15 cellular contexts compared by ENCODE assay signal in the genomic region with DNA sequence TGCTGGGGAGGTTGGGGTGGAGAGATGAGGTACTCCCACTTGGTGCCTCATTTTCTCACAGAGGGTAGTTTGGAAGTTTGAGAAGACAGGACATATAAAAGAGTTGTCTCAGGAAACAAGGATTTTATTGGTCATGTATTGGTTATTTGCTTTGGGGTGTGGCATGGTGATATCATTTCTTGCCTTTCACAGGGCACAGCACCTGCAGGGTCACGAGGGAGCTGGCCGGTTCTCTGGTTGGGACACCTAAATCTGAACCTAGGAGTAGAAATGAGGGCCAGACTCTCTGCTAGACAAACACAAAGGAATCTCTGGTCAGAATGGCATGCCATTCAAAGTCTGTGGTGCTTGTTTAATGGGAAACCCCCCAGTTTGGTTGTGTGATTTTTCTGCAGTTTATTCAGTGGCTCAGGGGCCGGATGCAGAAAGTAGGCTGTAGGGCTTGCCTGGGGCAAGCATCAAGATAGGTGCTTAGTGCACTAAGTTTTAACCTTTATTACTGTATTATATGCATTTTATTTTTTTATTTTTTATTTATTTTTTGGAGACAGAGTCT.
DNase-seq lines count a peak whose midpoint lies in the region; ATAC-seq, FAIRE-seq and TF ChIP-seq lines count a peak whose summit lies in the region.
"Had no signal": no experiment of that assay in that cellular context is flagged by ENCODE, and none has a peak within 500 bp of the region (broad histone marks: within the 10 kb centered on the region; RNA-seq: fewer than 3 reads in every experiment).

No MANE protein-coding gene starts in this region.

- no peaks in the 10 kb centered on the region for H4K20me1 ChIP-seq in GM12878 (ENCODE audit: control insufficient read depth, insufficient read depth)

- H3K9ac ChIP-seq in GM12878 (ENCODE audit: control insufficient read depth, insufficient read depth, low read length), result no peak overlapping the region

- RAD21 ChIA-PET in GM12878 (lab: Charles Lee; ENCODE audit: unreplicated experiment), result no interaction called here

- intact Hi-C loops in GM12878 (cut with micrococcal nuclease; ENCODE audit: unreplicated experiment) (no loop called here), left colon (cut with DNase I, micrococcal nuclease) (no loop called here), heart left ventricle (cut with DNase I) (no loop called here), lower lobe of right lung (cut with DNase I) (no loop called here)

- POLR2A ChIA-PET in GM12878 (lab: Charles Lee), result no interaction called here

- no peaks in the 10 kb centered on the region for H3K79me2 ChIP-seq in GM12878 (ENCODE audit: control insufficient read depth, insufficient read depth, low read length)

- H3K36me3 ChIP-seq in GM12878 (ENCODE audit: control insufficient read depth in 2 of 2, insufficient read depth in 2 of 2, low read length in 1 of 2), result no peaks in the 10 kb centered on the region
- H3K36me3 ChIP-seq in heart left ventricle, result no peaks in the 10 kb centered on the region
- no peaks in the 10 kb centered on the region for H3K36me3 ChIP-seq in lower lobe of right lung
- no peaks in the 10 kb centered on the region for H3K36me3 ChIP-seq in WERI-Rb-1
- H3K36me3 ChIP-seq: HAP-1 had no signal

- peak; percentile 62 for ATAC-seq in GM12878
- ATAC-seq in left colon, result peak; percentile 99
- no peak for ATAC-seq in heart left ventricle
- no peak for ATAC-seq in lower lobe of right lung

- 33% methylated on average over 3 of the region's 3 CpGs for WGBS in GM12878 (ENCODE audit: insufficient coverage, insufficient replicate concordance, low lambda C conversion rate, missing lambda C conversion rate)
- WGBS in heart left ventricle, 4 donors, result 90 to 95% (median 92%) methylated on average over 3 of the region's 3 CpGs

- no peak for TF ChIP-seq EP300 in GM12878 (IDR thresholded peaks at IDR 0.05; ENCODE audit: borderline replicate concordance in 1 of 2, control insufficient read depth in 1 of 2, low read depth in 2 of 2, low read length in 2 of 2)

- FAIRE-seq in GM12892 (lab: Jason Lieb, UNC), result peak; percentile 5
- FAIRE-seq in GM12878 (lab: Jason Lieb, UNC), result no peak
- FAIRE-seq: D721Med, G401.6, H1 had no signal

- BruUV-seq in GM12878 (replicated peaks; lab: Mats Ljungman, UMichigan), result no TSS peak

- SMC1A ChIA-PET in GM12878 (lab: Charles Lee; ENCODE audit: uncharacterized antibody, unreplicated experiment), result no interaction called here

- no peak for TF ChIP-seq RAD21 in GM12878 (IDR thresholded peaks at IDR 0.05; ENCODE audit: insufficient read depth, low read depth, low read length)

- TF ChIP-seq POLR2A in GM12892 (IDR thresholded peaks at IDR 0.05; ENCODE audit: low read depth, low read length) (no peak), GM12878 (IDR thresholded peaks at IDR 0.05; ENCODE audit: low read depth, low read length) (no peak), heart left ventricle (IDR thresholded peaks at IDR 0.05) (no peak)

- no peaks in the 10 kb centered on the region for H3K9me3 ChIP-seq in GM12878 (replicated peaks; ENCODE audit: control insufficient read depth, insufficient read depth, low read length)
- H3K9me3 ChIP-seq in heart left ventricle, result no peaks in the 10 kb centered on the region
- no peaks in the 10 kb centered on the region for H3K9me3 ChIP-seq in lower lobe of right lung
- H3K9me3 ChIP-seq in WERI-Rb-1 (ENCODE audit: severe bottlenecking), result no peaks in the 10 kb centered on the region
- H3K9me3 ChIP-seq: HAP-1 had no signal

- H3K4me1 ChIP-seq in GM12878 (ENCODE audit: control insufficient read depth, insufficient read depth, low read length), result no peaks in the 10 kb centered on the region
- H3K4me1 ChIP-seq in heart left ventricle, result no peaks in the 10 kb centered on the region
- H3K4me1 ChIP-seq in lower lobe of right lung, result no peaks in the 10 kb centered on the region
- H3K4me1 ChIP-seq: HAP-1 had no signal

- no peak overlapping the region for H3K27ac ChIP-seq in GM12878 (ENCODE audit: control insufficient read depth, insufficient read depth)
- no peak overlapping the region for H3K27ac ChIP-seq in heart left ventricle
- no peak overlapping the region for H3K27ac ChIP-seq in lower lobe of right lung
- no peak overlapping the region for H3K27ac ChIP-seq in WERI-Rb-1

- H3K4me2 ChIP-seq in GM12878 (ENCODE audit: control insufficient read depth, insufficient read depth), result no peak overlapping the region

- H3K27me3 ChIP-seq in GM12878 (replicated peaks in 1 of 2; ENCODE audit: control insufficient read depth in 2 of 2, insufficient read depth in 2 of 2, low read length in 1 of 2) (no peaks in the 10 kb centered on the region; a peak in 1 of 4 replicates), heart left ventricle (no peaks in the 10 kb centered on the region), lower lobe of right lung (ENCODE audit: low read depth) (peaks cover 5% of the 10 kb centered on the region), WERI-Rb-1 (ENCODE audit: insufficient read depth, low read depth, severe bottlenecking) (no peaks in the 10 kb centered on the region)

- H3K4me3 ChIP-seq in GM12878 (no peak overlapping the region), heart left ventricle (no peak overlapping the region), lower lobe of right lung (no peak overlapping the region), WERI-Rb-1 (ENCODE audit: low read depth, low read length) (no peak overlapping the region)
- H3K4me3 ChIP-seq: HAP-1 had no signal

- no peak overlapping the region for H2AFZ ChIP-seq in GM12878 (ENCODE audit: control insufficient read depth, low read depth, low read length)

- in situ Hi-C loops in GM12878 (cut with MboI), result no loop called here

- CTCF ChIA-PET in GM12878 (lab: Yijun Ruan, JAX), result no interaction called here

- DNase-seq in GM12892 (ENCODE audit: insufficient read length) (no peak), GM12878 (ENCODE audit: low read depth, low spot score) (no peak), left colon (peak; percentile 53 to 54), heart left ventricle (no peak), lower lobe of right lung (no peak), WERI-Rb-1 (no peak), activated gamma-delta T cell treated with Interleukin-2 at 50 U/mL for 16 hours (no peak)
- DNase-seq: C1 segment of cervical spinal cord; CD4-positive, CD25-positive, alpha-beta regulatory T cell; CD8-positive, alpha-beta memory T cell; COR-L47 had no signal

- TF ChIP-seq CTCF in GM12878 (IDR thresholded peaks at IDR 0.05 in 2 of 3, conservative IDR thresholded peaks at IDR 0.05 in 1 of 3; ENCODE audit: control insufficient read depth in 2 of 3, extremely low read depth in 1 of 3, insufficient read depth in 1 of 3, low read depth in 3 of 3, low read length in 3 of 3), result no peak
- no peak for TF ChIP-seq CTCF in heart left ventricle (IDR thresholded peaks at IDR 0.05)
- TF ChIP-seq CTCF in lower lobe of right lung (IDR thresholded peaks at IDR 0.05), result no peak
- no peak for TF ChIP-seq CTCF in WERI-Rb-1 (IDR thresholded peaks at IDR 0.05; ENCODE audit: low read depth, low read length)

TF ChIP-seq in GM12878, 131 proteins besides CTCF, POLR2A, EP300 and RAD21:
- TF ChIP-seq, protein P1, sequence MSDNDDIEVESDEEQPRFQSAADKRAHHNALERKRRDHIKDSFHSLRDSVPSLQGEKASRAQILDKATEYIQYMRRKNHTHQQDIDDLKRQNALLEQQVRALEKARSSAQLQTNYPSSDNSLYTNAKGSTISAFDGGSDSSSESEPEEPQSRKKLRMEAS (IDR thresholded peaks at IDR 0.05; ENCODE audit: low read depth, low read length), result no peak
- TF ChIP-seq, protein P2, sequence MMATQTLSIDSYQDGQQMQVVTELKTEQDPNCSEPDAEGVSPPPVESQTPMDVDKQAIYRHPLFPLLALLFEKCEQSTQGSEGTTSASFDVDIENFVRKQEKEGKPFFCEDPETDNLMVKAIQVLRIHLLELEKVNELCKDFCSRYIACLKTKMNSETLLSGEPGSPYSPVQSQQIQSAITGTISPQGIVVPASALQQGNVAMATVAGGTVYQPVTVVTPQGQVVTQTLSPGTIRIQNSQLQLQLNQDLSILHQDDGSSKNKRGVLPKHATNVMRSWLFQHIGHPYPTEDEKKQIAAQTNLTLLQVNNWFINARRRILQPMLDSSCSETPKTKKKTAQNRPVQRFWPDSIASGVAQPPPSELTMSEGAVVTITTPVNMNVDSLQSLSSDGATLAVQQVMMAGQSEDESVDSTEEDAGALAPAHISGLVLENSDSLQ (IDR thresholded peaks at IDR 0.05), result 0 out of 2 replicates have a peak, but pooled peaks have one; percentile 49

Comparison
In these comparisons a context has a peak if more than half of its experiments do, and no peak if none do; other contexts are left out.
1. DNase-seq: peak in left colon (2 of 2); none in GM12892 (single experiment), GM12878 (single experiment), heart left ventricle (0 of 5), lower lobe of right lung (single experiment), WERI-Rb-1 (single experiment) and activated gamma-delta T cell treated with Interleukin-2 at 50 U/mL for 16 hours (single experiment).
2. ATAC-seq: peak in GM12878 (single experiment) and left colon (single experiment); none in heart left ventricle (0 of 4) and lower lobe of right lung (0 of 2).